ENCODE assay signal across 8 cellular contexts in the genomic region with DNA sequence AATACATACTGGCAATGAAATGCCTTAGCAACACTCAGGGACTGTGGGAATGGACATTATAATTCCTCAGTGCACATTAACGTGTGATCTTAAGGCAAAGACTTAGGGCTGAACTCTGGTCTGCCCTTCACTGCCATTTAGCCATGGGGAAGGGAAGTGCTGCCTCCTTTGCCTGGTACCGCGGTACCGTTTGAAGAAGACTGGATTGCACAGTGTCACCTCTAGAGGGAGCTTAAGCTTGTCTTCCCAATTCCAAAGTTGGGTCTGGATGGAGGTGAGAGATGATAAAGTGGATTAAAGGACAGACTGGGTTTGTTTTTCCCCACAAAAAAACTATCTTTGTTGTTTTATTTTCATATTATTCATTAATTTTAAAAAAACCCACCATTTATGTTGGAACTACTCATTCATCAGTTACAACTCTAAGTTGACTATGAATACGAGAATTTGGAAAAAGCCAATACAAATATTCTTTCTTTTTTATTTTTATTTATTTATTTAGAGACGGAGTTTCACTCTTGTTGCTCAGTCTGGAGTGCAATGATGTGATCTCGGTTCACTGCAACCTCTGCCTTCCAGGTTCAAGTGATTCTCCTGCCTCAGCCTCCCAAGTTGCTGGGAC.
DNase-seq lines count a peak whose midpoint lies in the region; ATAC-seq and TF ChIP-seq lines count a peak whose summit lies in the region.

No MANE protein-coding gene starts in this region.

- ATAC-seq in GM19351 (IDR thresholded peaks at IDR 0.05; ENCODE audit: unreplicated experiment), result no peak
- no peak for ATAC-seq in stimulated activated naive CD8-positive, alpha-beta T cell treated with anti-CD3 and anti-CD28 coated beads, Interleukin-15, Interleukin-2, amounts not matched to agents 100 U/mL and 50 U/mL, for 24 hours

- intact Hi-C loops in head of caudate nucleus (cut with DNase I), result no loop called here

- peak; percentile 0 to 60 for TF ChIP-seq CTCF in suprapubic skin (IDR thresholded peaks at IDR 0.05)

- no peak for TF ChIP-seq EP300 in suprapubic skin (IDR thresholded peaks at IDR 0.05)

- no peaks in the 10 kb centered on the region for H3K9me3 ChIP-seq in suprapubic skin

- no peaks in the 10 kb centered on the region for H3K36me3 ChIP-seq in suprapubic skin

- WGBS in suprapubic skin, result 33% methylated on average over 7 of the region's 7 CpGs

- H3K4me1 ChIP-seq in suprapubic skin, result no peaks in the 10 kb centered on the region

- peak; percentile 57 for DNase-seq in AG20443 (ENCODE audit: low spot score)
- DNase-seq in HCEC 1CT, result peak; percentile 31
- peak; percentile 72 for DNase-seq in SK-MEL-5 (ENCODE audit: low read depth, low spot score)
- peak in 23 of 42 donors; percentile 18 to 76 (median 47) for DNase-seq in head of caudate nucleus
- no peak for DNase-seq in suprapubic skin (ENCODE audit: low spot score in 2 of 2)
- no peak for DNase-seq in NCI-H1436 (lab: John Stamatoyannopoulos, UW)
- no peak for DNase-seq in stimulated activated naive CD8-positive, alpha-beta T cell treated with anti-CD3 and anti-CD28 coated beads, Interleukin-15, Interleukin-2, amounts not matched to agents 100 U/mL and 50 U/mL, for 24 hours

- H3K27me3 ChIP-seq in suprapubic skin, result no peaks in the 10 kb centered on the region

- in situ Hi-C loops in SK-MEL-5 (cut with HindIII; ENCODE audit: low pct_unique_long_range_greater_than_20kb, low sequenced_read_pairs), result no loop called here

- no peak overlapping the region for H3K4me3 ChIP-seq in suprapubic skin

- H3K27ac ChIP-seq in suprapubic skin, result no peak overlapping the region

- TF ChIP-seq POLR2A in suprapubic skin (IDR thresholded peaks at IDR 0.05), result no peak

Comparison
In these comparisons a context has a peak if more than half of its experiments do, and no peak if none do; other contexts are left out.
1. DNase-seq: peak in AG20443 (single experiment), HCEC 1CT (single experiment), SK-MEL-5 (single experiment) and head of caudate nucleus (23 of 42); none in suprapubic skin (0 of 2), NCI-H1436 (single experiment) and stimulated activated naive CD8-positive, alpha-beta T cell treated with anti-CD3 and anti-CD28 coated beads, Interleukin-15, Interleukin-2, amounts not matched to agents 100 U/mL and 50 U/mL, for 24 hours (single experiment).